ENCODE assay signal across 19 cellular contexts in genomic region chr6:169991913-169992312, GRCh38.
DNase-seq lines count a peak whose midpoint lies in the region; ATAC-seq, FAIRE-seq and TF ChIP-seq lines count a peak whose summit lies in the region.
"Had no signal": no experiment of that assay in that cellular context is flagged by ENCODE, and none has a peak within 500 bp of the region (broad histone marks: within the 10 kb centered on the region; RNA-seq: fewer than 3 reads in every experiment).

No MANE protein-coding gene starts in this region.

- CTCF ChIA-PET in activated CD4-positive, alpha-beta memory T cell treated with anti-CD3 and anti-CD28 coated beads, Interleukin-2, amount 10 ng/mL, durations not matched to agents 7 days and 5 days (lab: Charles Lee) = no interaction called here
- CTCF ChIA-PET in activated CD4-positive, alpha-beta memory T cell treated with anti-CD3 and anti-CD28 coated beads for 36 hours (lab: Charles Lee) = no interaction called here
- CTCF ChIA-PET in activated CD8-positive, alpha-beta T cell treated with anti-CD3 and anti-CD28 coated beads, Interleukin-2, amount 10 ng/mL, durations not matched to agents 7 days and 5 days (lab: Charles Lee) = interaction anchor here (1.6 kb wide), 1 partner anchor 525 kb away, joined by 5 read pairs; no protein-coding TSS in a partner anchor

- no peak overlapping the region for H3K14ac ChIP-seq in H9 (ENCODE audit: insufficient read depth, low read length)

- POLR2A ChIA-PET in activated CD4-positive, alpha-beta memory T cell treated with anti-CD3 and anti-CD28 coated beads, Interleukin-2, amount 10 ng/mL, durations not matched to agents 7 days and 5 days (lab: Charles Lee) = interaction anchor here (0.6 kb wide), 1 partner anchor 291 kb away, joined by 3 read pairs; no protein-coding TSS in a partner anchor
- POLR2A ChIA-PET in activated CD4-positive, alpha-beta memory T cell treated with anti-CD3 and anti-CD28 coated beads for 36 hours (lab: Charles Lee) = no interaction called here
- POLR2A ChIA-PET in activated CD8-positive, alpha-beta T cell treated with anti-CD3 and anti-CD28 coated beads, Interleukin-2, amount 10 ng/mL, durations not matched to agents 7 days and 5 days (lab: Charles Lee) = no interaction called here

- no peaks in the 10 kb centered on the region for H3K36me3 Mint-ChIP-seq in activated CD4-positive, alpha-beta memory T cell treated with anti-CD3 and anti-CD28 coated beads, Interleukin-2, amount 10 ng/mL, durations not matched to agents 7 days and 5 days (ENCODE audit: low read depth)
- no peaks in the 10 kb centered on the region for H3K36me3 Mint-ChIP-seq in activated CD4-positive, alpha-beta memory T cell treated with anti-CD3 and anti-CD28 coated beads for 36 hours
- no peaks in the 10 kb centered on the region for H3K36me3 Mint-ChIP-seq in H9 (ENCODE audit: insufficient read depth in 1 of 3, low read depth in 3 of 3)
- H3K36me3 Mint-ChIP-seq in activated CD8-positive, alpha-beta T cell treated with anti-CD3 and anti-CD28 coated beads, Interleukin-2, amount 10 ng/mL, durations not matched to agents 7 days and 5 days (ENCODE audit: low read depth) = no peaks in the 10 kb centered on the region

- H4K5ac ChIP-seq in H9 (ENCODE audit: insufficient read length, low read depth, low read length) = no peak overlapping the region

- H3K4me1 ChIP-seq in H9 (ENCODE audit: insufficient read depth, low read length) (no peaks in the 10 kb centered on the region; the same call in 1 of the 2 replicates), small intestine (ENCODE audit: control insufficient read depth in 2 of 2, insufficient read depth in 1 of 2, low read depth in 1 of 2, low read length in 1 of 2) (no peaks in the 10 kb centered on the region)
- H3K4me1 ChIP-seq: Caco-2 had no signal

- H2BK5ac ChIP-seq in H9 (ENCODE audit: insufficient read length, low read length) = no peak overlapping the region

- no peak overlapping the region for H4K8ac ChIP-seq in H9 (replicated peaks; ENCODE audit: insufficient read length, low read depth, low read length)

- no peak overlapping the region for H3K4me3 ChIP-seq in small intestine (ENCODE audit: low read depth in 1 of 2, low read length in 2 of 2)
- H3K4me3 ChIP-seq: GM12878, MG63, PC-9 had no signal

- intact Hi-C loops in activated CD4-positive, alpha-beta memory T cell treated with anti-CD3 and anti-CD28 coated beads for 36 hours (cut with micrococcal nuclease) = loop anchor here (2.0 to 5.0 kb wide), 5 partner anchors 35 to 300 kb away; partner anchors contain the start of genes C6orf120, DLL1 and WDR27

- H3K27me3 Mint-ChIP-seq in activated CD4-positive, alpha-beta memory T cell treated with anti-CD3 and anti-CD28 coated beads, Interleukin-2, amount 10 ng/mL, durations not matched to agents 7 days and 5 days = peaks cover 4% of the 10 kb centered on the region
- H3K27me3 Mint-ChIP-seq in activated CD4-positive, alpha-beta memory T cell treated with anti-CD3 and anti-CD28 coated beads for 36 hours = no peaks in the 10 kb centered on the region
- H3K27me3 Mint-ChIP-seq in H9 (ENCODE audit: low read depth) = peaks cover 4% of the 10 kb centered on the region; the same call in 1 of the 2 replicates
- peaks cover 3% of the 10 kb centered on the region for H3K27me3 Mint-ChIP-seq in activated CD8-positive, alpha-beta T cell treated with anti-CD3 and anti-CD28 coated beads, Interleukin-2, amount 10 ng/mL, durations not matched to agents 7 days and 5 days (ENCODE audit: low read depth)

- H3K27ac Mint-ChIP-seq in activated CD4-positive, alpha-beta memory T cell treated with anti-CD3 and anti-CD28 coated beads, Interleukin-2, amount 10 ng/mL, durations not matched to agents 7 days and 5 days = no peak overlapping the region
- H3K27ac Mint-ChIP-seq in activated CD4-positive, alpha-beta memory T cell treated with anti-CD3 and anti-CD28 coated beads for 36 hours = no peak overlapping the region
- H3K27ac Mint-ChIP-seq in H9 = 0 out of 7 replicates have a peak overlapping the region, but pooled peaks of 1 of the 3 experiments have one; percentile 3
- H3K27ac Mint-ChIP-seq in activated CD8-positive, alpha-beta T cell treated with anti-CD3 and anti-CD28 coated beads, Interleukin-2, amount 10 ng/mL, durations not matched to agents 7 days and 5 days = no peak overlapping the region
- H3K27ac Mint-ChIP-seq: HFFc6 had no signal

- no peak overlapping the region for H3K4ac ChIP-seq in H9 (ENCODE audit: low read depth, low read length)

- no peak overlapping the region for H4K91ac ChIP-seq in H9 (ENCODE audit: insufficient read length, low read depth, low read length)

- H3K27me3 ChIP-seq in H9 (ENCODE audit: insufficient read depth, low read length) (no peaks in the 10 kb centered on the region), small intestine (ENCODE audit: control insufficient read depth in 2 of 2, insufficient read depth in 2 of 2, low read length in 2 of 2) (no peaks in the 10 kb centered on the region)
- H3K27me3 ChIP-seq: MG63 had no signal

- H3K56ac ChIP-seq in H9 (ENCODE audit: insufficient read length, low read depth, low read length) = no peak overlapping the region

- H3K9ac ChIP-seq in H9 (ENCODE audit: extremely low read depth, insufficient read length, low read length) = no peak overlapping the region
- H3K9ac ChIP-seq: KMS-11 had no signal

- ATAC-seq in left lobe of liver = no peak
- no peak for ATAC-seq in activated CD8-positive, alpha-beta T cell treated with anti-CD3 and anti-CD28 coated beads, Interleukin-2, amount 10 ng/mL, durations not matched to agents 7 days and 5 days
- ATAC-seq: GM12878 had no signal

- H3K18ac ChIP-seq in H9 (ENCODE audit: insufficient read length, low read depth, low read length) = no peak overlapping the region

- peaks cover 24% of the 10 kb centered on the region for H3K4me1 Mint-ChIP-seq in activated CD4-positive, alpha-beta memory T cell treated with anti-CD3 and anti-CD28 coated beads, Interleukin-2, amount 10 ng/mL, durations not matched to agents 7 days and 5 days
- peaks cover 25% of the 10 kb centered on the region for H3K4me1 Mint-ChIP-seq in activated CD4-positive, alpha-beta memory T cell treated with anti-CD3 and anti-CD28 coated beads for 36 hours (ENCODE audit: low read depth)
- peaks cover 6 to 8% of the 10 kb centered on the region in 2 experiments; a peak in 3 of 4 replicates for H3K4me1 Mint-ChIP-seq in H9
- H3K4me1 Mint-ChIP-seq in activated CD8-positive, alpha-beta T cell treated with anti-CD3 and anti-CD28 coated beads, Interleukin-2, amount 10 ng/mL, durations not matched to agents 7 days and 5 days (ENCODE audit: low read depth) = peaks cover 33% of the 10 kb centered on the region

- no peak overlapping the region for H2AFZ ChIP-seq in H9 (ENCODE audit: low read length)
- H2AFZ ChIP-seq: PC-9 had no signal

- H3K9me3 ChIP-seq in H9 (ENCODE audit: control insufficient read depth, low read depth, low read length) = no peaks in the 10 kb centered on the region
- no peaks in the 10 kb centered on the region for H3K9me3 ChIP-seq in small intestine (ENCODE audit: control insufficient read depth, low read depth)
- H3K9me3 ChIP-seq: Caco-2, MG63 had no signal

- no CpG with 5 or more reads among the region's 8 CpGs for WGBS in H9 (ENCODE audit: extremely low coverage, insufficient read length, low lambda C conversion rate)
- WGBS in small intestine, 3 donors = 67 to 88% (median 83%) methylated on average over 8 of the region's 8 CpGs

- no peak for FAIRE-seq in small intestine (lab: Jason Lieb, UNC)
- FAIRE-seq: GM12878, GM19239 had no signal

- no peaks in the 10 kb centered on the region for H3K79me2 ChIP-seq in H9 (ENCODE audit: insufficient read depth, low read length)

- TF ChIP-seq CTCF in H9 (conservative IDR thresholded peaks at IDR 0.05) = no peak

- no peak overlapping the region for H2BK12ac ChIP-seq in H9 (ENCODE audit: insufficient read length, low read depth, low read length)

- no peak overlapping the region for H3K4me2 ChIP-seq in H9 (ENCODE audit: insufficient read depth, insufficient read length, low read length)
- H3K4me2 ChIP-seq: KMS-11, PC-9 had no signal

- no peaks in the 10 kb centered on the region for H4K20me1 ChIP-seq in H9 (ENCODE audit: control insufficient read depth, insufficient read depth, insufficient read length)

- H3K4me3 Mint-ChIP-seq in activated CD4-positive, alpha-beta memory T cell treated with anti-CD3 and anti-CD28 coated beads, Interleukin-2, amount 10 ng/mL, durations not matched to agents 7 days and 5 days = no peak overlapping the region
- H3K4me3 Mint-ChIP-seq in activated CD4-positive, alpha-beta memory T cell treated with anti-CD3 and anti-CD28 coated beads for 36 hours = no peak overlapping the region
- H3K4me3 Mint-ChIP-seq in H9 = no peak overlapping the region
- no peak overlapping the region for H3K4me3 Mint-ChIP-seq in activated CD8-positive, alpha-beta T cell treated with anti-CD3 and anti-CD28 coated beads, Interleukin-2, amount 10 ng/mL, durations not matched to agents 7 days and 5 days
- H3K4me3 Mint-ChIP-seq: HFFc6 had no signal

- H3K9me3 Mint-ChIP-seq in activated CD4-positive, alpha-beta memory T cell treated with anti-CD3 and anti-CD28 coated beads, Interleukin-2, amount 10 ng/mL, durations not matched to agents 7 days and 5 days = no peaks in the 10 kb centered on the region
- no peaks in the 10 kb centered on the region for H3K9me3 Mint-ChIP-seq in activated CD4-positive, alpha-beta memory T cell treated with anti-CD3 and anti-CD28 coated beads for 36 hours
- no peaks in the 10 kb centered on the region for H3K9me3 Mint-ChIP-seq in H9
- no peaks in the 10 kb centered on the region for H3K9me3 Mint-ChIP-seq in activated CD8-positive, alpha-beta T cell treated with anti-CD3 and anti-CD28 coated beads, Interleukin-2, amount 10 ng/mL, durations not matched to agents 7 days and 5 days (ENCODE audit: insufficient read depth)

- no peak overlapping the region for H2BK120ac ChIP-seq in H9 (ENCODE audit: low read depth, low read length, poor library complexity, severe bottlenecking)

- peak; percentile 5 for DNase-seq in activated CD4-positive, alpha-beta memory T cell treated with anti-CD3 and anti-CD28 coated beads, Interleukin-2, amount 10 ng/mL, durations not matched to agents 7 days and 5 days
- DNase-seq in activated CD4-positive, alpha-beta memory T cell treated with anti-CD3 and anti-CD28 coated beads for 36 hours = no peak
- peak; percentile 12 for DNase-seq in H9
- DNase-seq in left lobe of liver (ENCODE audit: low spot score) = peak; percentile 38
- peak; percentile 10 for DNase-seq in small intestine
- no peak for DNase-seq in activated effector memory CD4-positive, alpha-beta T cell treated with anti-CD3 and anti-CD28 coated beads, Interleukin-2, amount 50 U/mL, for 16 hours
- DNase-seq in activated CD8-positive, alpha-beta T cell treated with anti-CD3 and anti-CD28 coated beads, Interleukin-2, amount 10 ng/mL, durations not matched to agents 7 days and 5 days = no peak
- DNase-seq in stimulated activated CD4-positive, alpha-beta T cell treated with anti-CD3 and anti-CD28 coated beads, Interleukin-4, amount 100 ng/mL, for 4 hours = no peak
- DNase-seq: 8988T, C1 segment of cervical spinal cord, Caco-2, HFFc6, MG63, NCI-H1105, NCI-H1694 treated with DMSO at 0.1 percent for 48 hours, PC-9 had no signal

- no peaks in the 10 kb centered on the region for H3K36me3 ChIP-seq in small intestine (ENCODE audit: control insufficient read depth in 2 of 2, insufficient read depth in 2 of 2, low read length in 2 of 2)
- H3K36me3 ChIP-seq: MG63 had no signal

- H3K27ac ChIP-seq in H9 (ENCODE audit: insufficient read length, low read depth, low read length) (no peak overlapping the region), small intestine (ENCODE audit: low read depth in 1 of 2, low read length in 1 of 2) (no peak overlapping the region)
- H3K27ac ChIP-seq: KMS-11, PC-9 had no signal

- no peaks in the 10 kb centered on the region for H3K79me1 ChIP-seq in H9 (ENCODE audit: insufficient read depth, low read depth, low read length, poor library complexity, severe bottlenecking)

- H3K23me2 ChIP-seq in H9 (ENCODE audit: insufficient read length, low read depth, low read length, poor library complexity, severe bottlenecking) = no peaks in the 10 kb centered on the region

- no peak overlapping the region for H3T11ph ChIP-seq in H9 (ENCODE audit: low read length)

- no peak overlapping the region for H2AK5ac ChIP-seq in H9 (ENCODE audit: insufficient read length, low read length)

- H2BK20ac ChIP-seq in H9 (ENCODE audit: low read depth, low read length, poor library complexity, severe bottlenecking) = no peak overlapping the region

- no peak overlapping the region for H2BK15ac ChIP-seq in H9 (ENCODE audit: low read depth, low read length)

- H3K23ac ChIP-seq in H9 (ENCODE audit: insufficient read length, low read depth, low read length) = no peak overlapping the region

Comparison
In these comparisons a context has a peak if more than half of its experiments do, and no peak if none do; other contexts are left out.
1. DNase-seq: peak in activated CD4-positive, alpha-beta memory T cell treated with anti-CD3 and anti-CD28 coated beads, Interleukin-2, amount 10 ng/mL, durations not matched to agents 7 days and 5 days (single experiment), H9 (single experiment), left lobe of liver (single experiment) and small intestine (single experiment); none in activated CD4-positive, alpha-beta memory T cell treated with anti-CD3 and anti-CD28 coated beads for 36 hours (single experiment), activated effector memory CD4-positive, alpha-beta T cell treated with anti-CD3 and anti-CD28 coated beads, Interleukin-2, amount 50 U/mL, for 16 hours (single experiment), activated CD8-positive, alpha-beta T cell treated with anti-CD3 and anti-CD28 coated beads, Interleukin-2, amount 10 ng/mL, durations not matched to agents 7 days and 5 days (single experiment) and stimulated activated CD4-positive, alpha-beta T cell treated with anti-CD3 and anti-CD28 coated beads, Interleukin-4, amount 100 ng/mL, for 4 hours (0 of 2).